1 cellular context compared by ENCODE assay signal in the genomic region with DNA sequence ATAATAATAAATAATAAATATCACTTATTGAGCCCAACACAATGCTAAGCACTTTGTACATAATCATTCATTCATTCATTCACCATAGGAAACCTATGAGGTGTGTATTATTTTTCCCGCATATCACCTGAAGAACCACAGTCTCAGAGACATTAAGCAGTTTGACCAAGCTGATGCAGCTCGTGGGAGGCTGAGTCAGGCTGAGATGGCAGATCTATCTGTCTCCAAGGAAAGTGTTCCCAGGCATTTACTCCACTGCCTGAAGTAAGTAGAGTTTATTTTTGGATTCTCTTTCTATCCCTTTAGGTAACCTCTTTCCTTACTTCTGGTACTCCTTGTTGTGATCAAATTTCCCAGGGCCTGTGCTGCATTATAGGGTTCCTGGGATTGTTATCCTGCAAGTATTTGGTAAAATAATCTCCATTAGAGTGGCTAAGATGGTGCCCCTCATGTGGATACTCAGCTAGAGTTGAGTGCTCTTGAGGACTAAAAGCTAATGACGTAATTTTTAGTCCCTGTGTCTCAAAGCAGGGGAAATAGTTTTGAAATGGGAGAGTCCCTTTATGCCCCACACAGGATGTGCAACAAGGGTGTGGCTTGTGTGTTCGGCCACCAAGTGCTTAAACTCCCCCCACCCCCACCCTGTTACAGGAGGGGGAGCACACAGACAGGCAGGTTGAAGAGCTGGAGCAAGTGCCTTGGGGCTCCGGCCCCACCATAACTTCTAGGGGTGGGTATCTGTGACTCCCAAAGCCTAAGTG.
TF ChIP-seq lines count a peak whose summit lies in the region.

No MANE protein-coding gene starts in this region.

TF ChIP-seq in WTC11, 78 proteins besides CTCF, POLR2A, EP300 and RAD21 (continued from another document):
- TF ChIP-seq, protein P1, sequence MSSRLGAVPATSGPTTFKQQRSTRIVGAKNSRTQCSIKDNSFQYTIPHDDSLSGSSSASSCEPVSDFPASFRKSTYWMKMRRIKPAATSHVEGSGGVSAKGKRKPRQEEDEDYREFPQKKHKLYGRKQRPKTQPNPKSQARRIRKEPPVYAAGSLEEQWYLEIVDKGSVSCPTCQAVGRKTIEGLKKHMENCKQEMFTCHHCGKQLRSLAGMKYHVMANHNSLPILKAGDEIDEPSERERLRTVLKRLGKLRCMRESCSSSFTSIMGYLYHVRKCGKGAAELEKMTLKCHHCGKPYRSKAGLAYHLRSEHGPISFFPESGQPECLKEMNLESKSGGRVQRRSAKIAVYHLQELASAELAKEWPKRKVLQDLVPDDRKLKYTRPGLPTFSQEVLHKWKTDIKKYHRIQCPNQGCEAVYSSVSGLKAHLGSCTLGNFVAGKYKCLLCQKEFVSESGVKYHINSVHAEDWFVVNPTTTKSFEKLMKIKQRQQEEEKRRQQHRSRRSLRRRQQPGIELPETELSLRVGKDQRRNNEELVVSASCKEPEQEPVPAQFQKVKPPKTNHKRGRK (CRISPR knock-in tag; IDR thresholded peaks at IDR 0.05; ENCODE audit: borderline replicate concordance) = no peak
- TF ChIP-seq MXD4 (CRISPR knock-in tag; IDR thresholded peaks at IDR 0.05; ENCODE audit: borderline replicate concordance) = no peak
- TF ChIP-seq, protein P2, sequence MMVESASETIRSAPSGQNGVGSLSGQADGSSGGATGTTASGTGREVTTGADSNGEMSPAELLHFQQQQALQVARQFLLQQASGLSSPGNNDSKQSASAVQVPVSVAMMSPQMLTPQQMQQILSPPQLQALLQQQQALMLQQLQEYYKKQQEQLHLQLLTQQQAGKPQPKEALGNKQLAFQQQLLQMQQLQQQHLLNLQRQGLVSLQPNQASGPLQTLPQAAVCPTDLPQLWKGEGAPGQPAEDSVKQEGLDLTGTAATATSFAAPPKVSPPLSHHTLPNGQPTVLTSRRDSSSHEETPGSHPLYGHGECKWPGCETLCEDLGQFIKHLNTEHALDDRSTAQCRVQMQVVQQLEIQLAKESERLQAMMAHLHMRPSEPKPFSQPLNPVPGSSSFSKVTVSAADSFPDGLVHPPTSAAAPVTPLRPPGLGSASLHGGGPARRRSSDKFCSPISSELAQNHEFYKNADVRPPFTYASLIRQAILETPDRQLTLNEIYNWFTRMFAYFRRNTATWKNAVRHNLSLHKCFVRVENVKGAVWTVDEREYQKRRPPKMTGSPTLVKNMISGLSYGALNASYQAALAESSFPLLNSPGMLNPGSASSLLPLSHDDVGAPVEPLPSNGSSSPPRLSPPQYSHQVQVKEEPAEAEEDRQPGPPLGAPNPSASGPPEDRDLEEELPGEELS (CRISPR knock-in tag; IDR thresholded peaks at IDR 0.05) = no peak
- TF ChIP-seq ETV6 (CRISPR knock-in tag; IDR thresholded peaks at IDR 0.05) = no peak
TF ChIP-seq in WTC11: peak in this region for 0.
